In genomic region chr17:81308161-81308560, GRCh38 we compare ENCODE assay signal across 1 cellular context.
TF ChIP-seq lines count a peak whose summit lies in the region.

No MANE protein-coding gene starts in this region.

TF ChIP-seq in K562, 482 proteins besides CTCF, POLR2A, EP300 and RAD21 (continued from another document):
- TF ChIP-seq HOMEZ (CRISPR knock-in tag; IDR thresholded peaks at IDR 0.05) = no peak
- no peak for TF ChIP-seq E4F1 (CRISPR knock-in tag; IDR thresholded peaks at IDR 0.05; ENCODE audit: borderline replicate concordance)
